In genomic region chr22:37394341-37394740, GRCh38 we compare ENCODE assay signal across 2 cellular contexts.
TF ChIP-seq lines count a peak whose summit lies in the region.

No MANE protein-coding gene starts in this region.

TF ChIP-seq in GM23338, 12 proteins besides CTCF, POLR2A, EP300 and RAD21 (continued from another document):
- TF ChIP-seq ZNF462 (CRISPR knock-in tag; IDR thresholded peaks at IDR 0.05) (no peak), EZH2phosphoT487 (IDR thresholded peaks at IDR 0.05; ENCODE audit: unreplicated experiment) (no peak), STAT1 (IDR thresholded peaks at IDR 0.05; ENCODE audit: unreplicated experiment) (no peak), ZNF331 (CRISPR knock-in tag; IDR thresholded peaks at IDR 0.05; ENCODE audit: low read depth) (no peak)

TF ChIP-seq in WTC11, 78 proteins besides CTCF, POLR2A, EP300 and RAD21 (continued from another document):
- no peak for TF ChIP-seq PRDM15 (CRISPR knock-in tag; IDR thresholded peaks at IDR 0.05)
- no peak for TF ChIP-seq TCF7 (CRISPR knock-in tag; IDR thresholded peaks at IDR 0.05; ENCODE audit: low read depth)
- TF ChIP-seq ZBTB43 (CRISPR knock-in tag; IDR thresholded peaks at IDR 0.05), result no peak
- no peak for TF ChIP-seq NR1H2 (CRISPR knock-in tag; IDR thresholded peaks at IDR 0.05)
- no peak for TF ChIP-seq JUN (CRISPR knock-in tag; IDR thresholded peaks at IDR 0.05)
- TF ChIP-seq NR2C2 (CRISPR knock-in tag; IDR thresholded peaks at IDR 0.05), result no peak
- TF ChIP-seq, protein P1, sequence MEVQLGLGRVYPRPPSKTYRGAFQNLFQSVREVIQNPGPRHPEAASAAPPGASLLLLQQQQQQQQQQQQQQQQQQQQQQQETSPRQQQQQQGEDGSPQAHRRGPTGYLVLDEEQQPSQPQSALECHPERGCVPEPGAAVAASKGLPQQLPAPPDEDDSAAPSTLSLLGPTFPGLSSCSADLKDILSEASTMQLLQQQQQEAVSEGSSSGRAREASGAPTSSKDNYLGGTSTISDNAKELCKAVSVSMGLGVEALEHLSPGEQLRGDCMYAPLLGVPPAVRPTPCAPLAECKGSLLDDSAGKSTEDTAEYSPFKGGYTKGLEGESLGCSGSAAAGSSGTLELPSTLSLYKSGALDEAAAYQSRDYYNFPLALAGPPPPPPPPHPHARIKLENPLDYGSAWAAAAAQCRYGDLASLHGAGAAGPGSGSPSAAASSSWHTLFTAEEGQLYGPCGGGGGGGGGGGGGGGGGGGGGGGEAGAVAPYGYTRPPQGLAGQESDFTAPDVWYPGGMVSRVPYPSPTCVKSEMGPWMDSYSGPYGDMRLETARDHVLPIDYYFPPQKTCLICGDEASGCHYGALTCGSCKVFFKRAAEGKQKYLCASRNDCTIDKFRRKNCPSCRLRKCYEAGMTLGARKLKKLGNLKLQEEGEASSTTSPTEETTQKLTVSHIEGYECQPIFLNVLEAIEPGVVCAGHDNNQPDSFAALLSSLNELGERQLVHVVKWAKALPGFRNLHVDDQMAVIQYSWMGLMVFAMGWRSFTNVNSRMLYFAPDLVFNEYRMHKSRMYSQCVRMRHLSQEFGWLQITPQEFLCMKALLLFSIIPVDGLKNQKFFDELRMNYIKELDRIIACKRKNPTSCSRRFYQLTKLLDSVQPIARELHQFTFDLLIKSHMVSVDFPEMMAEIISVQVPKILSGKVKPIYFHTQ (CRISPR knock-in tag; IDR thresholded peaks at IDR 0.05), result no peak
- TF ChIP-seq, protein P2, sequence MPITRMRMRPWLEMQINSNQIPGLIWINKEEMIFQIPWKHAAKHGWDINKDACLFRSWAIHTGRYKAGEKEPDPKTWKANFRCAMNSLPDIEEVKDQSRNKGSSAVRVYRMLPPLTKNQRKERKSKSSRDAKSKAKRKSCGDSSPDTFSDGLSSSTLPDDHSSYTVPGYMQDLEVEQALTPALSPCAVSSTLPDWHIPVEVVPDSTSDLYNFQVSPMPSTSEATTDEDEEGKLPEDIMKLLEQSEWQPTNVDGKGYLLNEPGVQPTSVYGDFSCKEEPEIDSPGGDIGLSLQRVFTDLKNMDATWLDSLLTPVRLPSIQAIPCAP (CRISPR knock-in tag; IDR thresholded peaks at IDR 0.05), result no peak
- TF ChIP-seq STAT6 (CRISPR knock-in tag; conservative IDR thresholded peaks at IDR 0.05; ENCODE audit: low read depth), result no peak
- no peak for TF ChIP-seq TEAD1 (CRISPR knock-in tag; IDR thresholded peaks at IDR 0.05)
- TF ChIP-seq ZNF263 (CRISPR knock-in tag; IDR thresholded peaks at IDR 0.05; ENCODE audit: low read depth), result no peak
- no peak for TF ChIP-seq AFF4 (CRISPR knock-in tag; IDR thresholded peaks at IDR 0.05; ENCODE audit: borderline replicate concordance)
